ENCODE assay signal across 19 cellular contexts in the genomic region with DNA sequence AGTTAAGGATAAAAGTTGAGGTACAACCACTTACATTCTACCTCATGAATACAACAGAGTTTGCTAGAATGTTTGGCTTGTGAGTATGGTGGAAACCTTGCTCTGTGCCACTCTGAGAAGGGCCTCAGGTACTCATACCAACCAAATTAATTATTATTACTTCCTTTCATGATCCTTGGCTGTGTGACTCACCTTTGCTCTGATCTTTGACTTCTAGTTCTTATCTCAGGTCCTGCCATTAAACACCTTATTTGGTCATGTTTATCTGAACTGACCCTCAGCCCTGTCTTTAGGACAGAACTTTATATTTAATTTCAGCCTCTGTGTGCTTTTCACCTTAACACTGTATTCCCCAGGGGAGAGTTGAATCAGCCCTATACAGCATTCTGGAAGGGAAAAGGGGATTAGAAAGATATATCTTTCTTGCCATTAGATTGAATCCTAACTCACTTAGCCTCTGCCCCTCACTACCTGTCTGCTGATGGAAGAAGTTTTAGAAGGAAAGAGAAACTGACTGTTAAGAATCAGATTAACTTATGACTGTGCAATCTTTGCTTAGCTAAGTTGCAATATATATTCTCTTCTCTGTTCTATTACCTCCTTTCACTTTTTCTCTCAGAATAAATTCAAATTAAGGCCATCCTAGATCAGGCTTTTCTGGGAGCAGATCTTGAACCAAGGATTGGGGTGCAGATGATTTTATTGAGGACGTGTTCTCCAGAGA.
DNase-seq lines count a peak whose midpoint lies in the region; ATAC-seq and TF ChIP-seq lines count a peak whose summit lies in the region.
"Had no signal": no experiment of that assay in that cellular context is flagged by ENCODE, and none has a peak within 500 bp of the region (broad histone marks: within the 10 kb centered on the region; RNA-seq: fewer than 3 reads in every experiment).

No MANE protein-coding gene starts in this region.

- no peak overlapping the region for H3K4me3 Mint-ChIP-seq in progenitor cell of endocrine pancreas (ENCODE audit: low read depth)
- H3K4me3 Mint-ChIP-seq: CD8-positive, alpha-beta T cell; GM23338 had no signal

- peaks cover 14% of the 10 kb centered on the region for H3K4me1 ChIP-seq in Loucy (ENCODE audit: insufficient read depth, low read length, poor library complexity, severe bottlenecking)
- peaks cover 3 to 15% of the 10 kb centered on the region in 2 donors for H3K4me1 ChIP-seq in duodenal mucosa (ENCODE audit: control insufficient read depth in 1 of 2, insufficient read depth in 2 of 2, low read length in 2 of 2)
- H3K4me1 ChIP-seq: BLaER1 treated with 17β-estradiol and CSF1 and Interleukin-3, amounts not matched to agents 10 nM and 100 nM; SJCRH30 had no signal

- H4K20me1 ChIP-seq in Loucy (ENCODE audit: insufficient read depth, low read length, poor library complexity, severe bottlenecking), result no peaks in the 10 kb centered on the region
- H4K20me1 ChIP-seq: BLaER1 treated with 17β-estradiol and CSF1 and Interleukin-3, amounts not matched to agents 10 nM and 100 nM had no signal

- no peak for TF ChIP-seq CTCF in Loucy (conservative IDR thresholded peaks at IDR 0.05; ENCODE audit: low read length)
- TF ChIP-seq CTCF in progenitor cell of endocrine pancreas (IDR thresholded peaks at IDR 0.05; ENCODE audit: unreplicated experiment), result no peak

- H3K4me1 Mint-ChIP-seq in progenitor cell of endocrine pancreas (ENCODE audit: low read depth), result peaks cover 14% of the 10 kb centered on the region
- H3K4me1 Mint-ChIP-seq: GM23338 had no signal

- no peak for DNase-seq in progenitor cell of endocrine pancreas (ENCODE audit: low spot score, unreplicated experiment)
- DNase-seq in NCI-H2081 (lab: John Stamatoyannopoulos, UW), result no peak
- no peak for DNase-seq in putamen (ENCODE audit: low spot score)
- DNase-seq in HEK293T (ENCODE audit: extremely low spot score), result no peak
- DNase-seq: CD8-positive, alpha-beta T cell; DMS79 treated with DMSO at 0.1 percent for 48 hours; MV-4-11; NCI-H1694 treated with DMSO at 0.1 percent for 48 hours; NCI-H226; NCI-H524; SJCRH30 had no signal

- peak; percentile 78 for ATAC-seq in HG02610 (IDR thresholded peaks at IDR 0.05; ENCODE audit: unreplicated experiment)
- ATAC-seq in GM19351 (IDR thresholded peaks at IDR 0.05; ENCODE audit: unreplicated experiment), result no peak
- ATAC-seq: CD8-positive, alpha-beta T cell; GM23338; HCT116 had no signal

- H3K27me3 ChIP-seq in Loucy (ENCODE audit: insufficient read depth, low read length, poor library complexity, severe bottlenecking), result no peaks in the 10 kb centered on the region
- H3K27me3 ChIP-seq in duodenal mucosa (ENCODE audit: control insufficient read depth in 1 of 2, insufficient read depth in 2 of 2, low read length in 2 of 2), result no peaks in the 10 kb centered on the region
- H3K27me3 ChIP-seq: BLaER1 treated with 17β-estradiol and CSF1 and Interleukin-3, amounts not matched to agents 10 nM and 100 nM had no signal

- H3K9me3 ChIP-seq in Loucy (ENCODE audit: insufficient read depth, low read depth, low read length), result no peaks in the 10 kb centered on the region
- H3K9me3 ChIP-seq in duodenal mucosa (ENCODE audit: control insufficient read depth in 1 of 2, low read length in 2 of 2), result no peaks in the 10 kb centered on the region
- H3K9me3 ChIP-seq: BLaER1 treated with 17β-estradiol and CSF1 and Interleukin-3, amounts not matched to agents 10 nM and 100 nM; SJCRH30 had no signal

- no peaks in the 10 kb centered on the region for H3K79me2 ChIP-seq in Loucy (ENCODE audit: insufficient read depth, low read length)

- H3K27ac ChIP-seq in duodenal mucosa (ENCODE audit: low read depth, low read length), result peak overlapping the region; percentile 5
- H3K27ac ChIP-seq: BLaER1 treated with 17β-estradiol and CSF1 and Interleukin-3, amounts not matched to agents 10 nM and 100 nM; HL-60; SJCRH30 had no signal

- no peaks in the 10 kb centered on the region for H3F3A ChIP-seq in Loucy (ENCODE audit: low read depth)

- H3K27ac Mint-ChIP-seq in progenitor cell of endocrine pancreas, result peak overlapping the region; percentile 76
- H3K27ac Mint-ChIP-seq: CD8-positive, alpha-beta T cell; GM23338 had no signal

- peak overlapping the region; percentile 37; the same call in 1 of the 2 replicates for H2AFZ ChIP-seq in Loucy (ENCODE audit: low read length)

- H3K4me3 ChIP-seq in Loucy (ENCODE audit: low read length, poor library complexity, severe bottlenecking) (no peak overlapping the region), duodenal mucosa (ENCODE audit: low read depth in 1 of 2, low read length in 2 of 2) (peak overlapping the region in 1 of 2 donors; percentile 21)
- H3K4me3 ChIP-seq: BLaER1 treated with 17β-estradiol and CSF1 and Interleukin-3, amounts not matched to agents 10 nM and 100 nM; GM23338; SJCRH30 had no signal

- H3K9me3 Mint-ChIP-seq in progenitor cell of endocrine pancreas (ENCODE audit: low read depth), result no peaks in the 10 kb centered on the region
- H3K9me3 Mint-ChIP-seq: CD8-positive, alpha-beta T cell; GM23338 had no signal

- no peaks in the 10 kb centered on the region for H3K36me3 ChIP-seq in Loucy (ENCODE audit: insufficient read depth, low read length)
- no peaks in the 10 kb centered on the region for H3K36me3 ChIP-seq in duodenal mucosa (ENCODE audit: control insufficient read depth in 1 of 2, insufficient read depth in 2 of 2, low read length in 2 of 2)
- H3K36me3 ChIP-seq: BLaER1 treated with 17β-estradiol and CSF1 and Interleukin-3, amounts not matched to agents 10 nM and 100 nM; SJCRH30 had no signal

- H3K4me2 ChIP-seq in Loucy (ENCODE audit: low read depth, low read length, poor library complexity, severe bottlenecking), result peak overlapping the region; percentile 1
- H3K4me2 ChIP-seq: BLaER1 treated with 17β-estradiol and CSF1 and Interleukin-3, amounts not matched to agents 10 nM and 100 nM; GM23338 had no signal

- CTCF ChIA-PET in HEK293T (lab: Yijun Ruan, JAX), result interaction anchor here (0.6 kb wide), 1 partner anchor 10 kb away, joined by 3 read pairs; no protein-coding TSS in a partner anchor

- H3K9me2 ChIP-seq in Loucy (replicated peaks; ENCODE audit: low read depth, low read length), result no peaks in the 10 kb centered on the region

- H3K9ac ChIP-seq in Loucy (ENCODE audit: low read depth, low read length, poor library complexity, severe bottlenecking) (no peak overlapping the region), duodenal mucosa (ENCODE audit: low read depth in 1 of 2, low read length in 2 of 2) (no peak overlapping the region)
- H3K9ac ChIP-seq: BLaER1 treated with 17β-estradiol and CSF1 and Interleukin-3, amounts not matched to agents 10 nM and 100 nM had no signal

- POLR2A ChIA-PET in HEK293T (lab: Yijun Ruan, JAX), result no interaction called here

- H3K36me3 Mint-ChIP-seq in progenitor cell of endocrine pancreas (ENCODE audit: insufficient read depth), result no peaks in the 10 kb centered on the region
- H3K36me3 Mint-ChIP-seq: CD8-positive, alpha-beta T cell had no signal

- no peaks in the 10 kb centered on the region for H3K27me3 Mint-ChIP-seq in progenitor cell of endocrine pancreas

TF ChIP-seq in HEK293T, 16 proteins besides CTCF, POLR2A, EP300 and RAD21:
- TF ChIP-seq, protein P1, sequence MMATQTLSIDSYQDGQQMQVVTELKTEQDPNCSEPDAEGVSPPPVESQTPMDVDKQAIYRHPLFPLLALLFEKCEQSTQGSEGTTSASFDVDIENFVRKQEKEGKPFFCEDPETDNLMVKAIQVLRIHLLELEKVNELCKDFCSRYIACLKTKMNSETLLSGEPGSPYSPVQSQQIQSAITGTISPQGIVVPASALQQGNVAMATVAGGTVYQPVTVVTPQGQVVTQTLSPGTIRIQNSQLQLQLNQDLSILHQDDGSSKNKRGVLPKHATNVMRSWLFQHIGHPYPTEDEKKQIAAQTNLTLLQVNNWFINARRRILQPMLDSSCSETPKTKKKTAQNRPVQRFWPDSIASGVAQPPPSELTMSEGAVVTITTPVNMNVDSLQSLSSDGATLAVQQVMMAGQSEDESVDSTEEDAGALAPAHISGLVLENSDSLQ (IDR thresholded peaks at IDR 0.05), result no peak
- no peak for TF ChIP-seq ELF4 (IDR thresholded peaks at IDR 0.05)
- no peak for TF ChIP-seq ARNT (IDR thresholded peaks at IDR 0.05)
- TF ChIP-seq BHLHE40 (IDR thresholded peaks at IDR 0.05; ENCODE audit: borderline replicate concordance), result no peak
- no peak for TF ChIP-seq FOXK2 (IDR thresholded peaks at IDR 0.05)
- no peak for TF ChIP-seq NFRKB (IDR thresholded peaks at IDR 0.05)
- no peak for TF ChIP-seq LEF1 (IDR thresholded peaks at IDR 0.05; ENCODE audit: borderline replicate concordance)
- TF ChIP-seq FOXA1 (IDR thresholded peaks at IDR 0.05), result no peak
- no peak for TF ChIP-seq SUZ12 (IDR thresholded peaks at IDR 0.05)
- no peak for TF ChIP-seq TARDBP (IDR thresholded peaks at IDR 0.05)
- no peak for TF ChIP-seq HDGF (IDR thresholded peaks at IDR 0.05; ENCODE audit: borderline replicate concordance)
- TF ChIP-seq ZNF384 (IDR thresholded peaks at IDR 0.05), result no peak
- TF ChIP-seq SP1 (IDR thresholded peaks at IDR 0.05), result no peak
- no peak for TF ChIP-seq L3MBTL2 (conservative IDR thresholded peaks at IDR 0.05)
- no peak for TF ChIP-seq FOXM1 (IDR thresholded peaks at IDR 0.05; ENCODE audit: borderline replicate concordance)
- TF ChIP-seq CTBP1 (IDR thresholded peaks at IDR 0.05; ENCODE audit: borderline replicate concordance), result no peak
